Comparison of ENCODE assay signal across 16 cellular contexts in the genomic region with DNA sequence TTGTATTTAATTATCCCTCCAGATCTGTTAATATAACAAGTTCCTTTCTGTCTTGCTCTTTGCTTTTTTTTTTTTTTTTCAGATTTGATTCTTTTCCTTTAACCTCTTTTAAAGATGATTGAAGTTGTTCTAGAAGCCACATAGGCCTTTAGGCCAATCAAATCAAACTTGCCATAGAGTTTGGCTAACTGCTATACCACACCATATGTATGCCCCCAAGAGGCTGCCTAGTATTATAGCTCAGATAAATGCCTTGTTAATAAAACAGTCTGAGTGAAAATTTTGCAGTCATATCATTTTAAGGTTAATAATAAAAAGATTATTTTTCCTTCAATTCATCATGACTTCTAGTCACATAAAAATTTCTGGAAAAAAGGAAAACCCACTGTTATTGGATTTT.
DNase-seq lines count a peak whose midpoint lies in the region; TF ChIP-seq lines count a peak whose summit lies in the region.
"Had no signal": no experiment of that assay in that cellular context is flagged by ENCODE, and none has a peak within 500 bp of the region (broad histone marks: within the 10 kb centered on the region; RNA-seq: fewer than 3 reads in every experiment).

No MANE protein-coding gene starts in this region.

- no peak for DNase-seq in BE2C
- DNase-seq in M059J (ENCODE audit: low read depth), result peak; percentile 31
- peak; percentile 50 to 58 for DNase-seq in cardiac fibroblast (ENCODE audit: low read depth in 2 of 2)
- DNase-seq in iris pigment epithelial cell (ENCODE audit: low read depth), result peak; percentile 39
- no peak for DNase-seq in head of caudate nucleus
- DNase-seq in HAP-1 (ENCODE audit: low spot score in 2 of 2), result no peak
- no peak for DNase-seq in activated CD4-positive, alpha-beta T cell treated with anti-CD3 and anti-CD28 coated beads, Interleukin-2, amount 50 U/mL, for 1 hour
- DNase-seq in NCI-H510A treated with DMSO at 0.1 percent for 48 hours (lab: John Stamatoyannopoulos, UW), result no peak
- DNase-seq: activated CD4-positive, alpha-beta memory T cell treated with anti-CD3 and anti-CD28 coated beads for 36 hours; activated naive CD8-positive, alpha-beta T cell treated with anti-CD3 and anti-CD28 coated beads, Interleukin-2, amount 10 ng/mL, durations not matched to agents 7 days and 5 days; heart left ventricle; NCI-H1092 treated with DMSO at 0.1 percent for 48 hours; Peyer's patch; retina; SW 1271 had no signal

- no peak overlapping the region for H3K4me3 ChIP-seq in BE2C (ENCODE audit: low read depth, low read length)
- no peak overlapping the region for H3K4me3 ChIP-seq in cardiac fibroblast (replicated peaks in 1 of 2; ENCODE audit: low read depth in 2 of 2, low read length in 2 of 2)
- no peak overlapping the region for H3K4me3 ChIP-seq in HAP-1
- H3K4me3 ChIP-seq: heart left ventricle, Peyer's patch, vagina had no signal

- H3K36me3 ChIP-seq in BE2C, result no peaks in the 10 kb centered on the region
- H3K36me3 ChIP-seq in HAP-1 (replicated peaks), result no peaks in the 10 kb centered on the region
- H3K36me3 ChIP-seq: heart left ventricle, Peyer's patch, vagina had no signal

- TF ChIP-seq CTCF in BE2C (IDR thresholded peaks at IDR 0.05; ENCODE audit: low read depth, low read length) (peak; percentile 49), cardiac fibroblast (IDR thresholded peaks at IDR 0.05; ENCODE audit: low read depth, low read length) (peak; percentile 26)

- H3K9me3 ChIP-seq in BE2C (no peaks in the 10 kb centered on the region), HAP-1 (no peaks in the 10 kb centered on the region)
- H3K9me3 ChIP-seq: Peyer's patch, vagina had no signal

- H3K27me3 ChIP-seq in BE2C (no peaks in the 10 kb centered on the region), HAP-1 (ENCODE audit: low read depth) (no peaks in the 10 kb centered on the region)
- H3K27me3 ChIP-seq: heart left ventricle, Peyer's patch, vagina had no signal

- in situ Hi-C loops in HAP-1 (cut with MboI; ENCODE audit: low sequenced_read_pairs), result no loop called here

- intact Hi-C loops in head of caudate nucleus (cut with DNase I), result no loop called here

- H3K4me1 ChIP-seq in BE2C, result 0 out of 2 replicates have a peak, but pooled peaks cover 2% of the 10 kb centered on the region
- H3K4me1 ChIP-seq in HAP-1, result no peaks in the 10 kb centered on the region
- H3K4me1 ChIP-seq: heart left ventricle, Peyer's patch, vagina had no signal

Comparison
In these comparisons a context has a peak if more than half of its experiments do, and no peak if none do; other contexts are left out.
1. DNase-seq: peak in M059J (single experiment), cardiac fibroblast (2 of 2) and iris pigment epithelial cell (single experiment); none in BE2C (single experiment), head of caudate nucleus (0 of 42), HAP-1 (0 of 2), activated CD4-positive, alpha-beta T cell treated with anti-CD3 and anti-CD28 coated beads, Interleukin-2, amount 50 U/mL, for 1 hour (single experiment) and NCI-H510A treated with DMSO at 0.1 percent for 48 hours (single experiment).